Comparison of ENCODE assay signal across 15 cellular contexts in genomic region chr17:11506635-11507034, GRCh38.
DNase-seq lines count a peak whose midpoint lies in the region; ATAC-seq, FAIRE-seq and TF ChIP-seq lines count a peak whose summit lies in the region.
"Had no signal": no experiment of that assay in that cellular context is flagged by ENCODE, and none has a peak within 500 bp of the region (broad histone marks: within the 10 kb centered on the region; RNA-seq: fewer than 3 reads in every experiment).

No MANE protein-coding gene starts in this region.

- no peaks in the 10 kb centered on the region for H3K27me3 ChIP-seq in HepG2 (ENCODE audit: control insufficient read depth in 1 of 2, insufficient read depth in 2 of 2, low read length in 2 of 2)
- no peaks in the 10 kb centered on the region for H3K27me3 ChIP-seq in right lobe of liver
- no peaks in the 10 kb centered on the region for H3K27me3 ChIP-seq in iPS DF 6.9 (ENCODE audit: control insufficient read depth, insufficient read depth, low read length)
- H3K27me3 ChIP-seq in ascending aorta, result no peaks in the 10 kb centered on the region
- no peaks in the 10 kb centered on the region for H3K27me3 ChIP-seq in psoas muscle (ENCODE audit: insufficient read depth in 3 of 3, low read length in 2 of 3)
- H3K27me3 ChIP-seq: spleen, upper lobe of left lung had no signal

- no peak for TF ChIP-seq RAD21 in HepG2 (CRISPR knock-in tag; IDR thresholded peaks at IDR 0.05)

- FAIRE-seq in HepG2 (lab: Jason Lieb, UNC), result no peak
- FAIRE-seq in H54 (lab: Jason Lieb, UNC), result no peak

- 2% methylated on average over 4 of the region's 4 CpGs for WGBS in HepG2 (ENCODE audit: low lambda C conversion rate)
- WGBS in right lobe of liver (ENCODE audit: insufficient coverage, low coverage, low lambda C conversion rate, missing lambda C conversion rate), result 4% methylated on average over 4 of the region's 4 CpGs
- no CpG with 5 or more reads among the region's 4 CpGs for WGBS in iPS DF 6.9 (ENCODE audit: insufficient coverage, insufficient read length)
- WGBS in psoas muscle, 3 donors, result 6 to 11% (median 9%) methylated on average over 4 of the region's 4 CpGs

- ATAC-seq in HepG2 (no peak), right lobe of liver (no peak), HG02798 (IDR thresholded peaks at IDR 0.05; ENCODE audit: poor library complexity, unreplicated experiment) (no peak), psoas muscle (no peak)
- ATAC-seq: activated CD4-positive, CD25-positive, alpha-beta regulatory T cell treated with anti-CD3 and anti-CD28 coated beads, Interleukin-2, amount 50 U/mL, for 24 hours had no signal

- TF ChIP-seq CTCF in HepG2 (CRISPR knock-in tag; IDR thresholded peaks at IDR 0.05), result no peak
- TF ChIP-seq CTCF in right lobe of liver (IDR thresholded peaks at IDR 0.05), result no peak
- TF ChIP-seq CTCF in RWPE1 (conservative IDR thresholded peaks at IDR 0.05; ENCODE audit: low read depth), result no peak
- TF ChIP-seq CTCF in ascending aorta (IDR thresholded peaks at IDR 0.05), result no peak
- TF ChIP-seq CTCF in psoas muscle (IDR thresholded peaks at IDR 0.05), result no peak

- no peaks in the 10 kb centered on the region for H4K20me1 ChIP-seq in HepG2 (ENCODE audit: insufficient read depth, low read length)

- DNase-seq in HepG2 (ENCODE audit: low spot score) (peak; percentile 5), right lobe of liver (no peak), RWPE1 (ENCODE audit: low spot score) (peak; percentile 4), iPS DF 6.9 (ENCODE audit: low read depth, low spot score) (peak; percentile 48), H54 (ENCODE audit: insufficient read length, low spot score) (no peak), ascending aorta (ENCODE audit: low spot score in 2 of 2) (no peak), psoas muscle (no peak)
- DNase-seq: GF-D8, naive B cell, NCI-H2171, SHP77, spleen, upper lobe of left lung had no signal

- no peaks in the 10 kb centered on the region for H3K79me2 ChIP-seq in HepG2 (ENCODE audit: insufficient read depth, low read length)

- H3K4me1 ChIP-seq in HepG2 (ENCODE audit: insufficient read depth, low read length) (no peaks in the 10 kb centered on the region), right lobe of liver (no peaks in the 10 kb centered on the region), iPS DF 6.9 (ENCODE audit: control insufficient read depth, insufficient read depth, low read length) (0 out of 2 replicates have a peak, but pooled peaks cover 2% of the 10 kb centered on the region), ascending aorta (no peaks in the 10 kb centered on the region), psoas muscle (no peaks in the 10 kb centered on the region)
- H3K4me1 ChIP-seq: spleen, upper lobe of left lung had no signal

- TF ChIP-seq POLR2A in HepG2 (IDR thresholded peaks at IDR 0.05; ENCODE audit: insufficient read depth in 1 of 2, low read depth in 2 of 2, low read length in 2 of 2) (no peak), right lobe of liver (IDR thresholded peaks at IDR 0.05) (no peak), H54 (IDR thresholded peaks at IDR 0.05; ENCODE audit: low read depth, low read length) (no peak)

- in situ Hi-C loops in HepG2 (cut with HindIII; ENCODE audit: extremely low pct_ligation_motif_present, low pct_unique_long_range_greater_than_20kb), result no loop called here

- no peaks in the 10 kb centered on the region for H3K9me3 ChIP-seq in HepG2 (ENCODE audit: low read length)
- H3K9me3 ChIP-seq in right lobe of liver, result no peaks in the 10 kb centered on the region
- H3K9me3 ChIP-seq in iPS DF 6.9 (ENCODE audit: control insufficient read depth, insufficient read depth, low read length), result no peaks in the 10 kb centered on the region
- no peaks in the 10 kb centered on the region for H3K9me3 ChIP-seq in ascending aorta
- no peaks in the 10 kb centered on the region for H3K9me3 ChIP-seq in psoas muscle
- H3K9me3 ChIP-seq: upper lobe of left lung had no signal

- BruUV-seq in HepG2 (replicated peaks; lab: Mats Ljungman, UMichigan), result no TSS peak

- no peak overlapping the region for H3K27ac ChIP-seq in HepG2 (ENCODE audit: extremely low read length, insufficient read depth, low read length)
- no peak overlapping the region for H3K27ac ChIP-seq in right lobe of liver
- H3K27ac ChIP-seq in RWPE1, result no peak overlapping the region
- no peak overlapping the region for H3K27ac ChIP-seq in iPS DF 6.9 (ENCODE audit: low read length)
- H3K27ac ChIP-seq in ascending aorta, result no peak overlapping the region
- H3K27ac ChIP-seq in psoas muscle, result no peak overlapping the region
- H3K27ac ChIP-seq: spleen, upper lobe of left lung had no signal

- no peak overlapping the region for H2AFZ ChIP-seq in HepG2 (ENCODE audit: low read length)

- intact Hi-C loops in HepG2 (cut with micrococcal nuclease; ENCODE audit: unreplicated experiment), result no loop called here
- intact Hi-C loops in right lobe of liver (cut with DNase I), result no loop called here
- intact Hi-C loops in ascending aorta (cut with DNase I), result no loop called here
- intact Hi-C loops in psoas muscle (cut with DNase I), result no loop called here

- no peaks in the 10 kb centered on the region for H3K36me3 ChIP-seq in HepG2 (replicated peaks in 1 of 2; ENCODE audit: control insufficient read depth in 1 of 2, insufficient read depth in 2 of 2, low read length in 2 of 2)
- no peaks in the 10 kb centered on the region for H3K36me3 ChIP-seq in right lobe of liver
- no peaks in the 10 kb centered on the region for H3K36me3 ChIP-seq in iPS DF 6.9 (ENCODE audit: control insufficient read depth, insufficient read depth, low read length)
- no peaks in the 10 kb centered on the region for H3K36me3 ChIP-seq in ascending aorta
- no peaks in the 10 kb centered on the region for H3K36me3 ChIP-seq in psoas muscle (ENCODE audit: insufficient read depth in 1 of 2, low read depth in 1 of 2)
- H3K36me3 ChIP-seq: spleen, upper lobe of left lung had no signal

- POLR2A ChIA-PET in HepG2 (lab: Yijun Ruan, JAX), result no interaction called here
- POLR2A ChIA-PET in RWPE1 (lab: Yijun Ruan, JAX; ENCODE audit: low non-redundant PET), result no interaction called here

- H3K9ac ChIP-seq in HepG2 (ENCODE audit: insufficient read depth, low read depth, low read length), result no peak overlapping the region

- TF ChIP-seq EP300 in HepG2 (IDR thresholded peaks at IDR 0.05; ENCODE audit: low read depth in 2 of 2, low read length in 2 of 2) (no peak), HepG2 (CRISPR knock-in tag; IDR thresholded peaks at IDR 0.05; ENCODE audit: borderline replicate concordance) (no peak)

- CTCF ChIA-PET in HepG2 (lab: Yijun Ruan, JAX; ENCODE audit: low intra/inter-chr PET ratio, low total read pairs) (no interaction called here), RWPE1 (lab: Yijun Ruan, JAX) (no interaction called here)

- no peak overlapping the region for H3K4me3 ChIP-seq in HepG2 (replicated peaks in 1 of 3; ENCODE audit: insufficient read depth in 1 of 3, low read depth in 2 of 3, low read length in 3 of 3)
- H3K4me3 ChIP-seq in right lobe of liver, result no peak overlapping the region
- no peak overlapping the region for H3K4me3 ChIP-seq in iPS DF 6.9 (ENCODE audit: low read length)
- H3K4me3 ChIP-seq in ascending aorta, result no peak overlapping the region
- H3K4me3 ChIP-seq in psoas muscle, result no peak overlapping the region
- H3K4me3 ChIP-seq: spleen, upper lobe of left lung had no signal

- no peak overlapping the region for H3K4me2 ChIP-seq in HepG2 (ENCODE audit: low read depth, low read length)

TF ChIP-seq in HepG2, 621 proteins besides CTCF, POLR2A, EP300 and RAD21 (continues in another document):
- TF ChIP-seq REST (IDR thresholded peaks at IDR 0.05; ENCODE audit: borderline replicate concordance in 1 of 2, low read depth in 1 of 2, low read length in 2 of 2) (peak; percentile 67 to 94), EHMT2 (IDR thresholded peaks at IDR 0.05; ENCODE audit: borderline replicate concordance, low read depth, low read length) (peak; percentile 86), SIX4 (CRISPR knock-in tag; IDR thresholded peaks at IDR 0.05) (no peak), MIER2 (CRISPR knock-in tag; IDR thresholded peaks at IDR 0.05) (peak; percentile 96)

Comparison
In these comparisons a context has a peak if more than half of its experiments do, and no peak if none do; other contexts are left out.
1. DNase-seq: peak in HepG2 (single experiment), RWPE1 (single experiment) and iPS DF 6.9 (single experiment); none in right lobe of liver (0 of 3), H54 (single experiment), ascending aorta (0 of 2) and psoas muscle (0 of 2).